In genomic region chr17:79622776-79623175, GRCh38 we compare ENCODE assay signal across 18 cellular contexts. TPM values are rescaled to one million over a fixed set of nuclear protein-coding genes. Genes with fewer than 3 reads are reported as not detected.
DNase-seq lines count a peak whose midpoint lies in the region; ATAC-seq and TF ChIP-seq lines count a peak whose summit lies in the region.
"Had no signal": no experiment of that assay in that cellular context is flagged by ENCODE, and none has a peak within 500 bp of the region (broad histone marks: within the 10 kb centered on the region; RNA-seq: fewer than 3 reads in every experiment).

No MANE protein-coding gene starts in this region.

- H3K27me3 Mint-ChIP-seq in activated naive CD8-positive, alpha-beta T cell treated with anti-CD3 and anti-CD28 coated beads, Interleukin-2, amount 10 ng/mL, durations not matched to agents 7 days and 5 days, result peaks cover 10% of the 10 kb centered on the region
- peaks cover 11% of the 10 kb centered on the region for H3K27me3 Mint-ChIP-seq in activated naive CD8-positive, alpha-beta T cell treated with anti-CD3 and anti-CD28 coated beads, Interleukin-2, amount 50 U/mL, for 24 hours
- peaks cover 5% of the 10 kb centered on the region for H3K27me3 Mint-ChIP-seq in WTC11 (ENCODE audit: low read depth)

- H3K9me3 Mint-ChIP-seq in activated naive CD8-positive, alpha-beta T cell treated with anti-CD3 and anti-CD28 coated beads, Interleukin-2, amount 10 ng/mL, durations not matched to agents 7 days and 5 days, result peaks cover 3% of the 10 kb centered on the region
- H3K9me3 Mint-ChIP-seq in activated naive CD8-positive, alpha-beta T cell treated with anti-CD3 and anti-CD28 coated beads, Interleukin-2, amount 50 U/mL, for 24 hours, result no peaks in the 10 kb centered on the region
- H3K9me3 Mint-ChIP-seq in WTC11, result peaks cover 7% of the 10 kb centered on the region; the same call in 1 of the 2 replicates
- H3K9me3 Mint-ChIP-seq: CD4-positive, CD25-positive, alpha-beta regulatory T cell had no signal

- H3K27ac Mint-ChIP-seq in activated naive CD8-positive, alpha-beta T cell treated with anti-CD3 and anti-CD28 coated beads, Interleukin-2, amount 10 ng/mL, durations not matched to agents 7 days and 5 days, result no peak overlapping the region
- no peak overlapping the region for H3K27ac Mint-ChIP-seq in activated naive CD8-positive, alpha-beta T cell treated with anti-CD3 and anti-CD28 coated beads, Interleukin-2, amount 50 U/mL, for 24 hours
- no peak overlapping the region for H3K27ac Mint-ChIP-seq in WTC11
- H3K27ac Mint-ChIP-seq: activated naive CD8-positive, alpha-beta T cell; CD4-positive, CD25-positive, alpha-beta regulatory T cell; T-helper 17 cell had no signal

- CTCF ChIA-PET in WTC11 (lab: Charles Lee), result no interaction called here

- POLR2A ChIA-PET in activated naive CD8-positive, alpha-beta T cell treated with anti-CD3 and anti-CD28 coated beads, Interleukin-2, amount 10 ng/mL, durations not matched to agents 7 days and 5 days (lab: Charles Lee), result no interaction called here
- POLR2A ChIA-PET in WTC11 (lab: Charles Lee), result no interaction called here

- peak; percentile 4 for DNase-seq in activated naive CD8-positive, alpha-beta T cell treated with anti-CD3 and anti-CD28 coated beads, Interleukin-2, amount 10 ng/mL, durations not matched to agents 7 days and 5 days
- DNase-seq in activated naive CD8-positive, alpha-beta T cell treated with anti-CD3 and anti-CD28 coated beads, Interleukin-2, amount 50 U/mL, for 24 hours, result no peak
- DNase-seq in WTC11 (ENCODE audit: low spot score) (peak; percentile 2), mesenteric fat pad (ENCODE audit: low spot score) (peak; percentile 53), ureter (ENCODE audit: low spot score) (peak; percentile 40), Kasumi-1 (lab: John Stamatoyannopoulos, UW) (no peak)
- DNase-seq: activated CD4-positive, alpha-beta T cell treated with anti-CD3 and anti-CD28 coated beads, Interleukin-2, amount 50 U/mL, for 48 hours; activated T-cell treated with anti-CD3 and anti-CD28 coated beads for 4 hours; CD4-positive, CD25-positive, alpha-beta regulatory T cell; MV-4-11; NCI-H2227 treated with DMSO at 0.1 percent for 48 hours; OCI-M1; SIG-M5; T-helper 17 cell had no signal

- ATAC-seq in activated naive CD8-positive, alpha-beta T cell treated with anti-CD3 and anti-CD28 coated beads, Interleukin-2, amount 10 ng/mL, durations not matched to agents 7 days and 5 days (ENCODE audit: low read depth), result no peak
- no peak for ATAC-seq in activated naive CD8-positive, alpha-beta T cell treated with anti-CD3 and anti-CD28 coated beads, Interleukin-2, amount 50 U/mL, for 24 hours
- ATAC-seq in WTC11 (no peak), HG03571 (IDR thresholded peaks at IDR 0.05; ENCODE audit: unreplicated experiment) (no peak)
- ATAC-seq: body of pancreas, T-helper 17 cell had no signal

- H3K4me1 Mint-ChIP-seq in activated naive CD8-positive, alpha-beta T cell treated with anti-CD3 and anti-CD28 coated beads, Interleukin-2, amount 10 ng/mL, durations not matched to agents 7 days and 5 days, result no peaks in the 10 kb centered on the region
- no peaks in the 10 kb centered on the region for H3K4me1 Mint-ChIP-seq in activated naive CD8-positive, alpha-beta T cell treated with anti-CD3 and anti-CD28 coated beads, Interleukin-2, amount 50 U/mL, for 24 hours
- peaks cover 40% of the 10 kb centered on the region for H3K4me1 Mint-ChIP-seq in WTC11
- H3K4me1 Mint-ChIP-seq: CD4-positive, CD25-positive, alpha-beta regulatory T cell had no signal

- no peak for TF ChIP-seq CTCF in WTC11 (IDR thresholded peaks at IDR 0.05)

- no peaks in the 10 kb centered on the region for H3K36me3 Mint-ChIP-seq in activated naive CD8-positive, alpha-beta T cell treated with anti-CD3 and anti-CD28 coated beads, Interleukin-2, amount 10 ng/mL, durations not matched to agents 7 days and 5 days
- H3K36me3 Mint-ChIP-seq in activated naive CD8-positive, alpha-beta T cell treated with anti-CD3 and anti-CD28 coated beads, Interleukin-2, amount 50 U/mL, for 24 hours (ENCODE audit: low read depth), result no peaks in the 10 kb centered on the region
- no peaks in the 10 kb centered on the region for H3K36me3 Mint-ChIP-seq in WTC11
- H3K36me3 Mint-ChIP-seq: activated naive CD8-positive, alpha-beta T cell; CD4-positive, CD25-positive, alpha-beta regulatory T cell had no signal

- no peak overlapping the region for H3K4me3 Mint-ChIP-seq in activated naive CD8-positive, alpha-beta T cell treated with anti-CD3 and anti-CD28 coated beads, Interleukin-2, amount 10 ng/mL, durations not matched to agents 7 days and 5 days
- no peak overlapping the region for H3K4me3 Mint-ChIP-seq in activated naive CD8-positive, alpha-beta T cell treated with anti-CD3 and anti-CD28 coated beads, Interleukin-2, amount 50 U/mL, for 24 hours
- H3K4me3 Mint-ChIP-seq in WTC11, result no peak overlapping the region
- H3K4me3 Mint-ChIP-seq: activated naive CD8-positive, alpha-beta T cell; CD4-positive, CD25-positive, alpha-beta regulatory T cell; T-helper 17 cell had no signal

TF ChIP-seq in WTC11, 78 proteins besides CTCF, POLR2A, EP300 and RAD21 (continues in another document):
- TF ChIP-seq ZNF138 (CRISPR knock-in tag; conservative IDR thresholded peaks at IDR 0.05) (no peak), ARID4B (CRISPR knock-in tag; IDR thresholded peaks at IDR 0.05; ENCODE audit: borderline replicate concordance) (no peak), ZSCAN18 (CRISPR knock-in tag; IDR thresholded peaks at IDR 0.05) (no peak), SOX15 (CRISPR knock-in tag; IDR thresholded peaks at IDR 0.05) (no peak), EMX1 (CRISPR knock-in tag; IDR thresholded peaks at IDR 0.05) (no peak)

RNA-seq across cellular contexts. Expression of gene RBFOX3, which starts 11.9 kb away (rescaled TPM):
- not detected for total RNA-seq in activated naive CD8-positive, alpha-beta T cell treated with anti-CD3 and anti-CD28 coated beads, Interleukin-2, amount 10 ng/mL, durations not matched to agents 7 days and 5 days
- total RNA-seq in WTC11 (2021) (19.9 to 25.8 TPM (median 24.4 TPM) in 3 replicates), mesenteric fat pad (0.45 TPM), ureter (2.4 TPM)
- total RNA-seq: CD4-positive, CD25-positive, alpha-beta regulatory T cell; left ventricle myocardium inferior had no signal

Comparison
In these comparisons a context has a peak if more than half of its experiments do, and no peak if none do; other contexts are left out.
1. DNase-seq: peak in activated naive CD8-positive, alpha-beta T cell treated with anti-CD3 and anti-CD28 coated beads, Interleukin-2, amount 10 ng/mL, durations not matched to agents 7 days and 5 days (single experiment), WTC11 (single experiment), mesenteric fat pad (single experiment) and ureter (single experiment); none in activated naive CD8-positive, alpha-beta T cell treated with anti-CD3 and anti-CD28 coated beads, Interleukin-2, amount 50 U/mL, for 24 hours (single experiment) and Kasumi-1 (0 of 2).